In the genomic region with DNA sequence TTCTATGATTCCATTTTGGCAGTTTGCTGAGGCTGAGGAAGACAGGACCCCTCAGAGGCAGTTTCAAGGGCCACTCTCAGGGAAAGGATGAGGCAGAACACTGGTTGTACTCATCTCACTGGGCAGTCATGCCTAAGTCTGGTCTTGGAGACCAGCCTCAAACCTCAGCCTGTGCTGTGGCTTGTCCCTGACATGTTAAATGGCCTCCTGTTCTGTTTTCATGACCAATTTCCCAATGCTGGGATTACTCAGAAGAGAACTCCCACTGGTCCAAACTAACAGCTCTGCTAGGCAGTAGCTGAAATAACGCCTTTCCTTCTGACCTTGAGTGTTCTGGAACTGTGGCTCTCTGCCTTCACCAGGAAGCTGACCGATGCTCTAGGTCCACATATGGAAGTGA, we compare ENCODE assay signal across 31 cellular contexts. TPM values are rescaled to one million over a fixed set of nuclear protein-coding genes. Genes with fewer than 3 reads are reported as not detected.
"Had no signal": no experiment of that assay in that cellular context is flagged by ENCODE, and none has a peak within 500 bp of the region (broad histone marks: within the 10 kb centered on the region; RNA-seq: fewer than 3 reads in every experiment).

No MANE protein-coding gene starts in this region.

- H3K27ac Mint-ChIP-seq: activated CD4-positive, alpha-beta memory T cell treated with anti-CD3 and anti-CD28 coated beads, Interleukin-2, amount 10 ng/mL, durations not matched to agents 7 days and 5 days; activated naive CD8-positive, alpha-beta T cell treated with anti-CD3 and anti-CD28 coated beads, Interleukin-2, amount 10 ng/mL, durations not matched to agents 7 days and 5 days; activated T-cell treated with anti-CD3 and anti-CD28 coated beads, Interleukin-2, amount 50 U/mL, for 72 hours; activated T-helper 2 cell treated with anti-CD3 and anti-CD28 coated beads, Interferon-gamma antibody, Interleukin-2, Interleukin-4, amounts not matched to agents 10 μg/mL and 5 μg/mL and 100 μg/mL, durations not matched to agents 14 hours and 24 hours and 36 hours had no signal

- H3K4me2 ChIP-seq: SK-N-SH had no signal

- H3K27me3 ChIP-seq: adrenal gland, body of pancreas, SJCRH30 had no signal

- DNase-seq: activated CD4-positive, alpha-beta memory T cell treated with anti-CD3 and anti-CD28 coated beads, Interleukin-2, amount 10 ng/mL, durations not matched to agents 7 days and 5 days; activated CD4-positive, alpha-beta T cell treated with anti-CD3 and anti-CD28 coated beads, Interleukin-2, amount 50 U/mL, for 1 hour; activated CD4-positive, CD25-positive, alpha-beta regulatory T cell; activated naive CD4-positive, alpha-beta T cell treated with anti-CD3 and anti-CD28 coated beads, Interleukin-2, amount 50 U/mL, for 16 hours; activated naive CD8-positive, alpha-beta T cell treated with anti-CD3 and anti-CD28 coated beads, Interleukin-2, amount 10 ng/mL, durations not matched to agents 7 days and 5 days; activated T-cell treated with anti-CD3 and anti-CD28 coated beads for 4 hours; activated T-cell treated with anti-CD3 and anti-CD28 coated beads, Interleukin-2, amount 50 U/mL, for 72 hours; adrenal gland; aorta; body of pancreas; IMR-90; KG1; MM.1S; NCI-H1105 treated with DMSO at 0.1 percent for 48 hours; NCI-H1436 treated with DMSO at 0.1 percent for 48 hours; NCI-H187; NCI-H2081; NCI-H510A treated with DMSO at 0.1 percent for 48 hours; NCI-H69; NK-92 treated with Interleukin-12 subunit alpha and Interleukin-12 subunit beta, amount 100 ng/mL, for 24 hours; OCI-M1; RPMI8226; SJCRH30; SK-N-SH; T-helper 1 cell had no signal

- H3K4me1 ChIP-seq: adrenal gland, body of pancreas, SJCRH30 had no signal

- H3K4me1 Mint-ChIP-seq: activated CD4-positive, alpha-beta memory T cell treated with anti-CD3 and anti-CD28 coated beads, Interleukin-2, amount 10 ng/mL, durations not matched to agents 7 days and 5 days; activated naive CD8-positive, alpha-beta T cell treated with anti-CD3 and anti-CD28 coated beads, Interleukin-2, amount 10 ng/mL, durations not matched to agents 7 days and 5 days had no signal

- H3K4me3 Mint-ChIP-seq: activated CD4-positive, alpha-beta memory T cell treated with anti-CD3 and anti-CD28 coated beads, Interleukin-2, amount 10 ng/mL, durations not matched to agents 7 days and 5 days; activated naive CD8-positive, alpha-beta T cell treated with anti-CD3 and anti-CD28 coated beads, Interleukin-2, amount 10 ng/mL, durations not matched to agents 7 days and 5 days; activated T-cell treated with anti-CD3 and anti-CD28 coated beads, Interleukin-2, amount 50 U/mL, for 72 hours had no signal

- H3K4me3 ChIP-seq: adrenal gland, body of pancreas, SJCRH30 had no signal

- H3K9me3 ChIP-seq: adrenal gland, body of pancreas, SJCRH30, SK-N-SH had no signal

- ATAC-seq: activated T-cell treated with anti-CD3 and anti-CD28 coated beads, Interleukin-2, amount 50 U/mL, for 72 hours; body of pancreas; Panc1; Right ventricle myocardium inferior had no signal

- H3K9me3 Mint-ChIP-seq: activated CD4-positive, alpha-beta memory T cell treated with anti-CD3 and anti-CD28 coated beads, Interleukin-2, amount 10 ng/mL, durations not matched to agents 7 days and 5 days; activated naive CD8-positive, alpha-beta T cell treated with anti-CD3 and anti-CD28 coated beads, Interleukin-2, amount 10 ng/mL, durations not matched to agents 7 days and 5 days; activated T-helper 2 cell treated with anti-CD3 and anti-CD28 coated beads, Interferon-gamma antibody, Interleukin-2, Interleukin-4, amounts not matched to agents 10 μg/mL and 5 μg/mL and 100 μg/mL, durations not matched to agents 14 hours and 24 hours and 36 hours had no signal

- H3K36me3 ChIP-seq: adrenal gland, SJCRH30 had no signal

- H3K27ac ChIP-seq: adrenal gland, body of pancreas, SJCRH30, VCaP had no signal

- H3K9ac ChIP-seq: SK-N-SH had no signal

- H3K36me3 Mint-ChIP-seq: activated naive CD8-positive, alpha-beta T cell treated with anti-CD3 and anti-CD28 coated beads, Interleukin-2, amount 10 ng/mL, durations not matched to agents 7 days and 5 days had no signal

RNA-seq across cellular contexts. Expression of a gene that starts 8.4 kb away (rescaled TPM):
- total RNA-seq: activated CD4-positive, alpha-beta memory T cell treated with anti-CD3 and anti-CD28 coated beads, Interleukin-2, amount 10 ng/mL, durations not matched to agents 7 days and 5 days; activated CD8-positive, alpha-beta memory T cell treated with anti-CD3 and anti-CD28 coated beads for 36 hours; activated naive CD8-positive, alpha-beta T cell treated with anti-CD3 and anti-CD28 coated beads, Interleukin-2, amount 10 ng/mL, durations not matched to agents 7 days and 5 days; activated T-cell treated with anti-CD3 and anti-CD28 coated beads, Interleukin-2, amount 50 U/mL, for 72 hours; activated T-helper 2 cell treated with anti-CD3 and anti-CD28 coated beads, Interferon-gamma antibody, Interleukin-2, Interleukin-4, amounts not matched to agents 10 μg/mL and 5 μg/mL and 100 μg/mL, durations not matched to agents 14 hours and 24 hours and 36 hours; adrenal gland; aorta; body of pancreas; IMR-90; LHCN-M2; Right ventricle myocardium inferior; SJCRH30 had no signal
- polyA plus RNA-seq: adrenal gland, aorta, IMR-90, SK-N-SH had no signal

RNA-seq across cellular contexts. Expression of a gene that starts 22.1 kb away (rescaled TPM):
- total RNA-seq: adrenal gland, body of pancreas, IMR-90, LHCN-M2, Right ventricle myocardium inferior, SJCRH30 had no signal
- polyA plus RNA-seq: adrenal gland, IMR-90, SK-N-SH had no signal

RNA-seq across cellular contexts. Expression of a gene that starts 32.4 kb away (rescaled TPM):
- total RNA-seq: activated CD8-positive, alpha-beta memory T cell treated with anti-CD3 and anti-CD28 coated beads for 36 hours; IMR-90; LHCN-M2; SJCRH30 had no signal
- polyA plus RNA-seq: aorta, IMR-90, SK-N-SH had no signal
